In genomic region chr12:24080465-24080864, GRCh38 we compare ENCODE assay signal across 1 cellular context.
TF ChIP-seq lines count a peak whose summit lies in the region.

No MANE protein-coding gene starts in this region.

TF ChIP-seq in HepG2, 621 proteins besides CTCF, POLR2A, EP300 and RAD21 (continued from another document):
- TF ChIP-seq FOXO4 (CRISPR knock-in tag; conservative IDR thresholded peaks at IDR 0.05) (no peak), YEATS2 (CRISPR knock-in tag; IDR thresholded peaks at IDR 0.05; ENCODE audit: borderline replicate concordance) (no peak), ZFP41 (CRISPR knock-in tag; IDR thresholded peaks at IDR 0.05; ENCODE audit: borderline replicate concordance) (no peak), ZNF414 (CRISPR knock-in tag; IDR thresholded peaks at IDR 0.05) (no peak), GLI4 (CRISPR knock-in tag; IDR thresholded peaks at IDR 0.05; ENCODE audit: borderline replicate concordance) (no peak), E2F1 (CRISPR knock-in tag; IDR thresholded peaks at IDR 0.05) (no peak), ETV5 (CRISPR knock-in tag; IDR thresholded peaks at IDR 0.05; ENCODE audit: borderline replicate concordance) (peak; percentile 42; the same call in 1 of the 2 replicates), ZNF891 (CRISPR knock-in tag; IDR thresholded peaks at IDR 0.05) (no peak), MNT (IDR thresholded peaks at IDR 0.05) (no peak), ZNF136 (CRISPR knock-in tag; IDR thresholded peaks at IDR 0.05; ENCODE audit: low read depth) (no peak), FOXP4 (CRISPR knock-in tag; IDR thresholded peaks at IDR 0.05) (peak; percentile 99), ZNF121 (CRISPR knock-in tag; IDR thresholded peaks at IDR 0.05) (no peak), ATRX (CRISPR knock-in tag; IDR thresholded peaks at IDR 0.05; ENCODE audit: borderline replicate concordance) (no peak), ZNF17 (CRISPR knock-in tag; IDR thresholded peaks at IDR 0.05) (no peak), BRCA1 (CRISPR knock-in tag; IDR thresholded peaks at IDR 0.05) (no peak), SP140L (CRISPR knock-in tag; IDR thresholded peaks at IDR 0.05; ENCODE audit: borderline replicate concordance) (no peak), ZNF207 (IDR thresholded peaks at IDR 0.05; ENCODE audit: borderline replicate concordance) (no peak), MYNN (CRISPR knock-in tag; IDR thresholded peaks at IDR 0.05; ENCODE audit: low read depth) (no peak), SP1 (IDR thresholded peaks at IDR 0.05) (no peak), SP1 (CRISPR knock-in tag; IDR thresholded peaks at IDR 0.05) (no peak), IRF9 (CRISPR knock-in tag; IDR thresholded peaks at IDR 0.05; ENCODE audit: borderline replicate concordance) (no peak), ZSCAN20 (CRISPR knock-in tag; IDR thresholded peaks at IDR 0.05; ENCODE audit: borderline replicate concordance) (no peak), ZNF879 (CRISPR knock-in tag; IDR thresholded peaks at IDR 0.05) (no peak), CAMTA2 (CRISPR knock-in tag; IDR thresholded peaks at IDR 0.05; ENCODE audit: borderline replicate concordance) (no peak), ZFP36 (IDR thresholded peaks at IDR 0.05; ENCODE audit: borderline replicate concordance, low read depth, low read length, partially characterized antibody) (no peak), NFYC (CRISPR knock-in tag; IDR thresholded peaks at IDR 0.05) (no peak), ZFP91 (CRISPR knock-in tag; IDR thresholded peaks at IDR 0.05; ENCODE audit: borderline replicate concordance) (no peak), TEAD2 (CRISPR knock-in tag; IDR thresholded peaks at IDR 0.05) (no peak)
